ENCODE assay signal across 19 cellular contexts in genomic region chr6:111718326-111718725, GRCh38.
DNase-seq lines count a peak whose midpoint lies in the region; ATAC-seq and TF ChIP-seq lines count a peak whose summit lies in the region.
"Had no signal": no experiment of that assay in that cellular context is flagged by ENCODE, and none has a peak within 500 bp of the region (broad histone marks: within the 10 kb centered on the region; RNA-seq: fewer than 3 reads in every experiment).

No MANE protein-coding gene starts in this region.

- H3K9me3 Mint-ChIP-seq in activated CD4-positive, alpha-beta T cell treated with anti-CD3 and anti-CD28 coated beads for 36 hours (ENCODE audit: low read depth): no peaks in the 10 kb centered on the region
- H3K9me3 Mint-ChIP-seq in activated T-helper 17 cell treated with anti-CD3 and anti-CD28 coated beads, Interleukin-2, amount 50 U/mL, for 72 hours: no peaks in the 10 kb centered on the region
- no peaks in the 10 kb centered on the region for H3K9me3 Mint-ChIP-seq in naive thymus-derived CD8-positive, alpha-beta T cell

- H3K4me3 Mint-ChIP-seq in activated CD4-positive, alpha-beta T cell treated with anti-CD3 and anti-CD28 coated beads for 36 hours: no peak overlapping the region
- no peak overlapping the region for H3K4me3 Mint-ChIP-seq in activated T-helper 17 cell treated with anti-CD3 and anti-CD28 coated beads, Interleukin-2, amount 50 U/mL, for 72 hours
- no peak overlapping the region for H3K4me3 Mint-ChIP-seq in naive thymus-derived CD8-positive, alpha-beta T cell

- H4K20me1 ChIP-seq in MM.1S (ENCODE audit: insufficient read depth, low read length): no peaks in the 10 kb centered on the region

- no peak overlapping the region for H3K4me3 ChIP-seq in MM.1S (ENCODE audit: low read length)
- H3K4me3 ChIP-seq: cardiac muscle cell, dorsolateral prefrontal cortex, esophagus muscularis mucosa, SJCRH30, tibial artery had no signal

- intact Hi-C loops in activated CD4-positive, alpha-beta T cell treated with anti-CD3 and anti-CD28 coated beads for 36 hours (cut with DNase I, micrococcal nuclease): loop anchor here in 1 of 2 experiments (10.0 kb wide), 1 partner anchor 446 kb away; no protein-coding TSS in a partner anchor

- no peaks in the 10 kb centered on the region for H3K36me3 ChIP-seq in MM.1S (replicated peaks; ENCODE audit: insufficient read depth, low read length)
- H3K36me3 ChIP-seq: cardiac muscle cell, SJCRH30 had no signal

- no peaks in the 10 kb centered on the region for H3K9me3 ChIP-seq in MM.1S (replicated peaks; ENCODE audit: insufficient read depth, low read length)
- H3K9me3 ChIP-seq: esophagus muscularis mucosa, SJCRH30, tibial artery had no signal

- peaks cover 81% of the 10 kb centered on the region for H3K36me3 Mint-ChIP-seq in activated CD4-positive, alpha-beta T cell treated with anti-CD3 and anti-CD28 coated beads for 36 hours (ENCODE audit: low read depth)
- H3K36me3 Mint-ChIP-seq in activated T-helper 17 cell treated with anti-CD3 and anti-CD28 coated beads, Interleukin-2, amount 50 U/mL, for 72 hours (ENCODE audit: low read depth): peaks cover 97% of the 10 kb centered on the region
- peaks cover 0 to 65% (median 30%) of the 10 kb centered on the region in 3 donors for H3K36me3 Mint-ChIP-seq in naive thymus-derived CD8-positive, alpha-beta T cell

- CTCF ChIA-PET in activated CD4-positive, alpha-beta T cell treated with anti-CD3 and anti-CD28 coated beads for 36 hours (lab: Charles Lee): no interaction called here

- no peaks in the 10 kb centered on the region for H3K27me3 Mint-ChIP-seq in activated CD4-positive, alpha-beta T cell treated with anti-CD3 and anti-CD28 coated beads for 36 hours
- H3K27me3 Mint-ChIP-seq in activated T-helper 17 cell treated with anti-CD3 and anti-CD28 coated beads, Interleukin-2, amount 50 U/mL, for 72 hours: no peaks in the 10 kb centered on the region
- no peaks in the 10 kb centered on the region for H3K27me3 Mint-ChIP-seq in naive thymus-derived CD8-positive, alpha-beta T cell

- no peak overlapping the region for H3K9ac ChIP-seq in MM.1S (ENCODE audit: low read length)

- no peak for ATAC-seq in activated CD4-positive, alpha-beta T cell treated with anti-CD3 and anti-CD28 coated beads for 36 hours
- ATAC-seq in activated T-helper 17 cell treated with anti-CD3 and anti-CD28 coated beads, Interleukin-2, amount 50 U/mL, for 72 hours (replicated peaks): no peak
- ATAC-seq in naive thymus-derived CD8-positive, alpha-beta T cell: no peak
- ATAC-seq in HG03139 (IDR thresholded peaks at IDR 0.05; ENCODE audit: unreplicated experiment): no peak
- ATAC-seq: HepG2 had no signal

- DNase-seq in activated CD4-positive, alpha-beta T cell treated with anti-CD3 and anti-CD28 coated beads for 36 hours: no peak
- no peak for DNase-seq in activated CD4-positive, alpha-beta T cell treated with anti-CD3 and anti-CD28 coated beads, Interleukin-2, amount 50 U/mL, for 1 hour
- DNase-seq in NCI-H128 (lab: John Stamatoyannopoulos, UW; ENCODE audit: unreplicated experiment) (peak; percentile 62), MM.1S (no peak), T1000 (lab: John Stamatoyannopoulos, UW) (no peak)
- no peak for DNase-seq in naive thymus-derived CD8-positive, alpha-beta T cell
- DNase-seq: activated CD4-positive, alpha-beta T cell treated with anti-CD3 and anti-CD28 coated beads for 1 hour; dorsolateral prefrontal cortex; NCI-H2029; occipital lobe; retina; SJCRH30; stimulated activated CD4-positive, alpha-beta T cell treated with anti-CD3 and anti-CD28 coated beads, Interleukin-12 subunit alpha, Interleukin-12 subunit beta, amount 100 ng/mL, for 4 hours; tibial artery had no signal

- POLR2A ChIA-PET in activated CD4-positive, alpha-beta T cell treated with anti-CD3 and anti-CD28 coated beads for 36 hours (lab: Charles Lee): no interaction called here
- POLR2A ChIA-PET in naive thymus-derived CD8-positive, alpha-beta T cell (lab: Charles Lee): no interaction called here

- no peaks in the 10 kb centered on the region for H3K4me1 ChIP-seq in MM.1S (ENCODE audit: low read length)
- H3K4me1 ChIP-seq: SJCRH30 had no signal

- H3K79me2 ChIP-seq in MM.1S (ENCODE audit: low read length): no peaks in the 10 kb centered on the region

- H3K27me3 ChIP-seq in MM.1S (replicated peaks; ENCODE audit: insufficient read depth, low read length): no peaks in the 10 kb centered on the region
- H3K27me3 ChIP-seq: cardiac muscle cell, dorsolateral prefrontal cortex, esophagus muscularis mucosa, SJCRH30, tibial artery had no signal

- H3K9me2 ChIP-seq in MM.1S (replicated peaks; ENCODE audit: insufficient read depth, low read length): no peaks in the 10 kb centered on the region

- H2AFZ ChIP-seq in MM.1S (ENCODE audit: low read length): no peak overlapping the region

- no peak for TF ChIP-seq CTCF in MM.1S (IDR thresholded peaks at IDR 0.05; ENCODE audit: low read length)

- peak overlapping the region; percentile 76 for H3K27ac Mint-ChIP-seq in activated CD4-positive, alpha-beta T cell treated with anti-CD3 and anti-CD28 coated beads for 36 hours
- H3K27ac Mint-ChIP-seq in activated T-helper 17 cell treated with anti-CD3 and anti-CD28 coated beads, Interleukin-2, amount 50 U/mL, for 72 hours: peak overlapping the region; percentile 80
- H3K27ac Mint-ChIP-seq in naive thymus-derived CD8-positive, alpha-beta T cell: peak overlapping the region; percentile 43 to 82 (median 74)

- no peak overlapping the region for H3K27ac ChIP-seq in MM.1S (ENCODE audit: low read length)
- H3K27ac ChIP-seq: cardiac muscle cell, esophagus muscularis mucosa, SJCRH30, tibial artery had no signal

- no peaks in the 10 kb centered on the region for H3F3A ChIP-seq in MM.1S (ENCODE audit: insufficient read depth, low read length)

- no peak overlapping the region for H3K4me2 ChIP-seq in MM.1S (ENCODE audit: low read depth, low read length)

- H3K4me1 Mint-ChIP-seq in activated CD4-positive, alpha-beta T cell treated with anti-CD3 and anti-CD28 coated beads for 36 hours: peaks cover 92% of the 10 kb centered on the region
- H3K4me1 Mint-ChIP-seq in activated T-helper 17 cell treated with anti-CD3 and anti-CD28 coated beads, Interleukin-2, amount 50 U/mL, for 72 hours: peaks cover 34% of the 10 kb centered on the region
- H3K4me1 Mint-ChIP-seq in naive thymus-derived CD8-positive, alpha-beta T cell: peaks cover 25 to 71% (median 61%) of the 10 kb centered on the region in 4 donors
